ENCODE assay signal across 8 cellular contexts in genomic region chr13:29543230-29544215, GRCh38. TPM values are rescaled to one million over a fixed set of nuclear protein-coding genes. Genes with fewer than 3 reads are reported as not detected.
DNase-seq lines count a peak whose midpoint lies in the region; ATAC-seq, FAIRE-seq and TF ChIP-seq lines count a peak whose summit lies in the region.

No MANE protein-coding gene starts in this region.

- DNase-seq in GM18507 (ENCODE audit: extremely low spot score, insufficient read length, low read depth) (peak; percentile 69), GM23338 (ENCODE audit: low spot score) (peak; percentile 31), MG63 (peak; percentile 83), adipocyte (ENCODE audit: low read depth) (peak; percentile 10), left ventricle myocardium superior (no peak), NCI-H774 (lab: John Stamatoyannopoulos, UW) (no peak)
- DNase-seq in stimulated activated CD4-positive, alpha-beta T cell treated with anti-CD3 and anti-CD28 coated beads, Interleukin-2, amount 100 ng/mL, for 48 hours: peak; percentile 50 to 51
- no peak for DNase-seq in effector CD4-positive, alpha-beta T cell

- H3K36me3 ChIP-seq in GM23338 (ENCODE audit: insufficient read depth) (no peaks in the 10 kb centered on the region), MG63 (peaks cover 46% of the 10 kb centered on the region), adipocyte (ENCODE audit: control insufficient read depth, insufficient read depth, low read length, severe bottlenecking) (peaks cover 6% of the 10 kb centered on the region)

- H3K4me3 ChIP-seq in GM23338 (no peak overlapping the region), MG63 (no peak overlapping the region), adipocyte (ENCODE audit: low read length) (no peak overlapping the region)

- no peaks in the 10 kb centered on the region for H3K9me3 Mint-ChIP-seq in GM23338

- peaks cover 85% of the 10 kb centered on the region for H3K4me1 Mint-ChIP-seq in GM23338

- no peaks in the 10 kb centered on the region for H3K9me3 ChIP-seq in MG63
- H3K9me3 ChIP-seq in adipocyte (ENCODE audit: control insufficient read depth, low read length): no peaks in the 10 kb centered on the region

- no peak overlapping the region for H3K4me2 ChIP-seq in GM23338

- peaks cover 40% of the 10 kb centered on the region for H3K4me1 ChIP-seq in GM23338 (ENCODE audit: insufficient read depth)
- H3K4me1 ChIP-seq in adipocyte (ENCODE audit: control insufficient read depth, insufficient read depth, low read length): peaks cover 6% of the 10 kb centered on the region

- peaks cover 100% of the 10 kb centered on the region for H3K79me2 ChIP-seq in GM23338 (replicated peaks; ENCODE audit: insufficient read depth)

- H3K27me3 Mint-ChIP-seq in GM23338 (ENCODE audit: insufficient read depth, low read depth, poor library complexity): peaks cover 7% of the 10 kb centered on the region

- no peak overlapping the region for H2AFZ ChIP-seq in GM23338

- no peaks in the 10 kb centered on the region for H3F3A ChIP-seq in GM23338 (replicated peaks; ENCODE audit: low read depth)

- intact Hi-C loops in left ventricle myocardium superior (cut with micrococcal nuclease): no loop called here

- no peak overlapping the region for H3K4me3 Mint-ChIP-seq in GM23338

- no peak overlapping the region for H3K9ac ChIP-seq in adipocyte (ENCODE audit: low read length)

- H3K27ac ChIP-seq in GM23338 (ENCODE audit: low read depth): no peak overlapping the region

- H3K36me3 Mint-ChIP-seq in GM23338 (ENCODE audit: low read depth): peaks cover 55% of the 10 kb centered on the region

- H3K27ac Mint-ChIP-seq in GM23338: peak overlapping the region; percentile 49; the same call in 1 of the 2 replicates

- no peaks in the 10 kb centered on the region for H3K9me2 ChIP-seq in GM23338 (ENCODE audit: insufficient read depth)

- H3K27me3 ChIP-seq in GM23338 (ENCODE audit: insufficient read depth) (no peaks in the 10 kb centered on the region), MG63 (no peaks in the 10 kb centered on the region), adipocyte (replicated peaks; ENCODE audit: control insufficient read depth, insufficient read depth, low read length) (no peaks in the 10 kb centered on the region)

- H4K20me1 ChIP-seq in GM23338 (replicated peaks; ENCODE audit: insufficient read depth): peaks cover 71% of the 10 kb centered on the region

- peak; percentile 83 for FAIRE-seq in GM18507 (lab: Jason Lieb, UNC)

- ATAC-seq in GM23338: peak; percentile 34
- no peak for ATAC-seq in left ventricle myocardium superior

- peak in 1 of 2 experiments; percentile 21; a peak in 1 of 4 replicates for TF ChIP-seq CTCF in GM23338 (conservative IDR thresholded peaks at IDR 0.05; ENCODE audit: low read depth in 2 of 2)

TF ChIP-seq in GM23338, 12 proteins besides CTCF, POLR2A, EP300 and RAD21:
- TF ChIP-seq EZH2 (IDR thresholded peaks at IDR 0.05; ENCODE audit: low read depth, unreplicated experiment) (no peak), REST (IDR thresholded peaks at IDR 0.05; ENCODE audit: unreplicated experiment) (no peak), EZH2phosphoT487 (IDR thresholded peaks at IDR 0.05; ENCODE audit: unreplicated experiment) (no peak), NANOG (IDR thresholded peaks at IDR 0.05; ENCODE audit: borderline replicate concordance) (no peak), ZNF331 (CRISPR knock-in tag; IDR thresholded peaks at IDR 0.05; ENCODE audit: low read depth) (no peak), ZNF114 (CRISPR knock-in tag; IDR thresholded peaks at IDR 0.05) (no peak), POLR2AphosphoS5 (IDR thresholded peaks at IDR 0.05; ENCODE audit: low read depth) (no peak), ETS1 (IDR thresholded peaks at IDR 0.05) (no peak)

RNA-seq across cellular contexts. Expression of gene SLC7A1, which starts 52.0 kb away (rescaled TPM):
- 72.4 and 74.7 TPM in 2 replicates for total RNA-seq in GM23338 (2014; rRNA removed; shearing (Covaris generic))
- polyA plus RNA-seq in GM23338 (2016; fragmentation: Nextera tagmentation; extraction: Ambion mirVana): 22.1 and 23.0 TPM in 2 replicates
- 14.7 and 21.0 TPM in 2 replicates for total RNA-seq in MG63 (2014; rRNA removed; shearing (Covaris generic); ENCODE audit: low replicate concordance)
- 13.8 TPM for total RNA-seq in left ventricle myocardium superior

Comparison
In these comparisons a context has a peak if more than half of its experiments do, and no peak if none do; other contexts are left out.
1. DNase-seq: peak in GM18507 (single experiment), GM23338 (single experiment), MG63 (single experiment), adipocyte (single experiment) and stimulated activated CD4-positive, alpha-beta T cell treated with anti-CD3 and anti-CD28 coated beads, Interleukin-2, amount 100 ng/mL, for 48 hours (2 of 2); none in left ventricle myocardium superior (single experiment), NCI-H774 (single experiment) and effector CD4-positive, alpha-beta T cell (single experiment).